20 cellular contexts compared by ENCODE assay signal in the genomic region with DNA sequence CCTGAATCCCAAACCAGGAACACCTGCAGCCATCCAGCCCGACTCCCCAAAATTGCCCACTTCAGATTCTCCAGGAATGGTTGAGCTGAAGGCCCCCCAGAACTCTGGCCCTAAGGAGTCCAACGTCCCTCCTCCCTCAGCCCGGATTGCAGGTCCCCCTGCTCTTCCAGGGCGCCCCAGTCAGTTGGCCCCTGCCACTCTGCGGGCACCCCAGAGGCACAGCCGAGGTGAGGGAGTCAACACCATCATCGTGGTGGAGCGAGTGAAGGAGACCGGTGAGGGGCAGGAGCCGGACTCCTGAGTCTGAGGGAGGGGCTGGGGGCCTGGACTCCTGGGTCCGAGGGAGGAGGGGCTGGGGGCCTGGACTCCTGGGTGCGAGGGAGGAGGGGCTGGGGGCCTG. TPM values are rescaled to one million over a fixed set of nuclear protein-coding genes. Genes with fewer than 3 reads are reported as not detected.
DNase-seq lines count a peak whose midpoint lies in the region; ATAC-seq and TF ChIP-seq lines count a peak whose summit lies in the region.
"Had no signal": no experiment of that assay in that cellular context is flagged by ENCODE, and none has a peak within 500 bp of the region (broad histone marks: within the 10 kb centered on the region; RNA-seq: fewer than 3 reads in every experiment).

No MANE protein-coding gene starts in this region.

- H4K91ac ChIP-seq in neuronal stem cell (ENCODE audit: low read depth, low read length, poor library complexity): no peak overlapping the region

- H3K4me3 ChIP-seq in PC-3 (ENCODE audit: low read length): no peak overlapping the region
- H3K4me3 ChIP-seq in neuronal stem cell (ENCODE audit: low read length in 2 of 2): no peak overlapping the region
- H3K4me3 ChIP-seq in endodermal cell (ENCODE audit: low read length): no peak overlapping the region

- peak overlapping the region; percentile 85 for H3K18ac ChIP-seq in neuronal stem cell (ENCODE audit: low read length)

- H3K79me2 ChIP-seq in PC-3 (ENCODE audit: low read length): no peaks in the 10 kb centered on the region

- H3F3A ChIP-seq in PC-3 (ENCODE audit: low read length, unreplicated experiment): no peaks in the 10 kb centered on the region

- H2BK120ac ChIP-seq in neuronal stem cell (ENCODE audit: low read depth, low read length): peak overlapping the region; percentile 28

- H3K9ac ChIP-seq in PC-3 (ENCODE audit: low read length) (no peak overlapping the region), neuronal stem cell (ENCODE audit: low read depth, low read length, poor library complexity) (no peak overlapping the region), endodermal cell (ENCODE audit: extremely low read depth, low read length, poor library complexity, severe bottlenecking) (no peak overlapping the region)

- no peak for TF ChIP-seq CTCF in PC-3 (conservative IDR thresholded peaks at IDR 0.05; ENCODE audit: low read depth, low read length)
- TF ChIP-seq CTCF in endodermal cell (conservative IDR thresholded peaks at IDR 0.05): no peak

- peak overlapping the region; percentile 86 for H2AK5ac ChIP-seq in neuronal stem cell (ENCODE audit: low read depth, low read length)

- H3K27me3 ChIP-seq in PC-3 (ENCODE audit: low read length) (peaks cover 65% of the 10 kb centered on the region), neuronal stem cell (ENCODE audit: control insufficient read depth in 3 of 3, insufficient read depth in 3 of 3, low read depth in 1 of 3, low read length in 3 of 3) (peaks cover 8 to 96% (median 71%) of the 10 kb centered on the region in 3 experiments), endodermal cell (ENCODE audit: control insufficient read depth, insufficient read depth, low read length, poor library complexity, severe bottlenecking) (peaks cover 100% of the 10 kb centered on the region)

- peak overlapping the region; percentile 24 for H3K27ac Mint-ChIP-seq in activated naive CD8-positive, alpha-beta T cell treated with anti-CD3 and anti-CD28 coated beads, Interleukin-2, amount 10 ng/mL, durations not matched to agents 7 days and 5 days
- no peak overlapping the region for H3K27ac Mint-ChIP-seq in activated naive CD8-positive, alpha-beta T cell treated with anti-CD3 and anti-CD28 coated beads for 36 hours
- H3K27ac Mint-ChIP-seq in endodermal cell: no peak overlapping the region
- H3K27ac Mint-ChIP-seq: CD4-positive, CD25-positive, alpha-beta regulatory T cell had no signal

- H3K9me3 Mint-ChIP-seq in activated naive CD8-positive, alpha-beta T cell treated with anti-CD3 and anti-CD28 coated beads, Interleukin-2, amount 10 ng/mL, durations not matched to agents 7 days and 5 days: no peaks in the 10 kb centered on the region
- H3K9me3 Mint-ChIP-seq in activated naive CD8-positive, alpha-beta T cell treated with anti-CD3 and anti-CD28 coated beads for 36 hours: no peaks in the 10 kb centered on the region
- H3K9me3 Mint-ChIP-seq in endodermal cell: peaks cover 10% of the 10 kb centered on the region

- H4K8ac ChIP-seq in neuronal stem cell (ENCODE audit: low read depth, low read length): peak overlapping the region; percentile 56

- peak overlapping the region; percentile 54 for H2BK15ac ChIP-seq in neuronal stem cell (ENCODE audit: low read length)

- H3K36me3 Mint-ChIP-seq in activated naive CD8-positive, alpha-beta T cell treated with anti-CD3 and anti-CD28 coated beads, Interleukin-2, amount 10 ng/mL, durations not matched to agents 7 days and 5 days: no peaks in the 10 kb centered on the region
- H3K36me3 Mint-ChIP-seq in activated naive CD8-positive, alpha-beta T cell treated with anti-CD3 and anti-CD28 coated beads for 36 hours: no peaks in the 10 kb centered on the region
- peaks cover 4% of the 10 kb centered on the region for H3K36me3 Mint-ChIP-seq in endodermal cell (ENCODE audit: low read depth)

- no peaks in the 10 kb centered on the region for H4K20me1 ChIP-seq in PC-3 (ENCODE audit: low read length)

- CTCF ChIA-PET in PC-3 (lab: Charles Lee): no interaction called here

- no peak for ATAC-seq in activated naive CD8-positive, alpha-beta T cell treated with anti-CD3 and anti-CD28 coated beads, Interleukin-2, amount 10 ng/mL, durations not matched to agents 7 days and 5 days (ENCODE audit: low read depth)
- ATAC-seq in PC-3: no peak
- no peak for ATAC-seq in GM21717 (IDR thresholded peaks at IDR 0.05; ENCODE audit: unreplicated experiment)

- BruUV-seq in PC-3 (replicated peaks; lab: Mats Ljungman, UMichigan): no TSS peak

- H3K4me1 ChIP-seq in PC-3 (ENCODE audit: insufficient read depth, low read length) (0 out of 2 replicates have a peak, but pooled peaks cover 8% of the 10 kb centered on the region), neuronal stem cell (ENCODE audit: control insufficient read depth in 2 of 2, insufficient read depth in 1 of 2, low read depth in 1 of 2, low read length in 2 of 2) (peaks cover 28 to 32% of the 10 kb centered on the region in 2 donors), endodermal cell (ENCODE audit: control insufficient read depth, insufficient read depth, low read length) (no peaks in the 10 kb centered on the region)
- H3K4me1 ChIP-seq: SJCRH30 had no signal

- H3K27me3 Mint-ChIP-seq in activated naive CD8-positive, alpha-beta T cell treated with anti-CD3 and anti-CD28 coated beads, Interleukin-2, amount 10 ng/mL, durations not matched to agents 7 days and 5 days: peaks cover 86% of the 10 kb centered on the region
- H3K27me3 Mint-ChIP-seq in activated naive CD8-positive, alpha-beta T cell treated with anti-CD3 and anti-CD28 coated beads for 36 hours: peaks cover 97% of the 10 kb centered on the region
- H3K27me3 Mint-ChIP-seq in endodermal cell (ENCODE audit: insufficient read depth): peaks cover 98% of the 10 kb centered on the region

- H3K9me2 ChIP-seq in PC-3 (replicated peaks; ENCODE audit: low read length): no peaks in the 10 kb centered on the region

- no peak overlapping the region for H3K4me3 Mint-ChIP-seq in activated naive CD8-positive, alpha-beta T cell treated with anti-CD3 and anti-CD28 coated beads, Interleukin-2, amount 10 ng/mL, durations not matched to agents 7 days and 5 days
- H3K4me3 Mint-ChIP-seq in activated naive CD8-positive, alpha-beta T cell treated with anti-CD3 and anti-CD28 coated beads for 36 hours: no peak overlapping the region
- no peak overlapping the region for H3K4me3 Mint-ChIP-seq in endodermal cell

- H3K14ac ChIP-seq in neuronal stem cell (ENCODE audit: low read length): no peak overlapping the region

- no peaks in the 10 kb centered on the region for H3K9me3 ChIP-seq in PC-3 (ENCODE audit: low read length)
- peaks cover 4% of the 10 kb centered on the region in 2 donors for H3K9me3 ChIP-seq in neuronal stem cell (replicated peaks in 1 of 2; ENCODE audit: control insufficient read depth in 2 of 2, insufficient read depth in 1 of 2, low read depth in 1 of 2, low read length in 2 of 2)
- H3K9me3 ChIP-seq in endodermal cell (ENCODE audit: control insufficient read depth, low read length): no peaks in the 10 kb centered on the region
- H3K9me3 ChIP-seq: SJCRH30 had no signal

- H3K36me3 ChIP-seq in PC-3 (ENCODE audit: low read depth, low read length): no peaks in the 10 kb centered on the region
- H3K36me3 ChIP-seq in neuronal stem cell (replicated peaks in 1 of 2; ENCODE audit: control insufficient read depth in 2 of 2, insufficient read depth in 2 of 2, low read length in 2 of 2): no peaks in the 10 kb centered on the region
- H3K36me3 ChIP-seq in endodermal cell (ENCODE audit: control insufficient read depth, insufficient read depth, low read length): no peaks in the 10 kb centered on the region
- H3K36me3 ChIP-seq: SJCRH30 had no signal

- DNase-seq in activated naive CD8-positive, alpha-beta T cell treated with anti-CD3 and anti-CD28 coated beads, Interleukin-2, amount 10 ng/mL, durations not matched to agents 7 days and 5 days: no peak
- DNase-seq in activated naive CD8-positive, alpha-beta T cell treated with anti-CD3 and anti-CD28 coated beads for 36 hours: no peak
- DNase-seq in PC-3: no peak
- peak; percentile 1 for DNase-seq in epidermal melanocyte (ENCODE audit: insufficient read length, low spot score)
- DNase-seq in neuronal stem cell (ENCODE audit: low spot score): no peak
- DNase-seq in endodermal cell: no peak
- DNase-seq in GF-D8 (lab: John Stamatoyannopoulos, UW): no peak
- DNase-seq: Calu3, DMS79, NCI-H1436, NCI-H2081, NCI-H226, NCI-H526 treated with DMSO at 0.1 percent for 48 hours, SJCRH30 had no signal

- H3K4me2 ChIP-seq in PC-3 (ENCODE audit: low read length): 0 out of 2 replicates have a peak overlapping the region, but pooled peaks have one; percentile 87
- no peak overlapping the region for H3K4me2 ChIP-seq in neuronal stem cell (ENCODE audit: insufficient read depth, low read length, poor library complexity, severe bottlenecking)

- peak overlapping the region; percentile 35 for H2BK5ac ChIP-seq in neuronal stem cell (ENCODE audit: low read length)

- H2BK12ac ChIP-seq in neuronal stem cell (ENCODE audit: low read length): peak overlapping the region; percentile 98

- no CpG with 5 or more reads among the region's 12 CpGs for WGBS in neuronal stem cell (ENCODE audit: extremely low coverage in 2 of 2, insufficient read length in 2 of 2, insufficient replicate concordance in 1 of 2), 2 donors
- 77 to 83% methylated on average over 3 to 12 of the region's 12 CpGs for WGBS in endodermal cell (ENCODE audit: insufficient coverage in 1 of 2, insufficient read length in 1 of 2), 2 experiments

- H2AFZ ChIP-seq in PC-3 (ENCODE audit: low read length) (no peak overlapping the region), neuronal stem cell (ENCODE audit: low read length) (no peak overlapping the region)

- no peak overlapping the region for H3K23ac ChIP-seq in neuronal stem cell (ENCODE audit: low read depth, low read length, poor library complexity)

- peaks cover 51% of the 10 kb centered on the region for H3K4me1 Mint-ChIP-seq in activated naive CD8-positive, alpha-beta T cell treated with anti-CD3 and anti-CD28 coated beads, Interleukin-2, amount 10 ng/mL, durations not matched to agents 7 days and 5 days
- peaks cover 36% of the 10 kb centered on the region for H3K4me1 Mint-ChIP-seq in activated naive CD8-positive, alpha-beta T cell treated with anti-CD3 and anti-CD28 coated beads for 36 hours
- H3K4me1 Mint-ChIP-seq in endodermal cell: peaks cover 23% of the 10 kb centered on the region

- H3K4ac ChIP-seq in neuronal stem cell (ENCODE audit: low read length): no peak overlapping the region

- POLR2A ChIA-PET in activated naive CD8-positive, alpha-beta T cell treated with anti-CD3 and anti-CD28 coated beads, Interleukin-2, amount 10 ng/mL, durations not matched to agents 7 days and 5 days (lab: Charles Lee): interaction anchor here (3.2 kb wide), 1 partner anchor 17 kb away, joined by 16 read pairs; no protein-coding TSS in a partner anchor
- POLR2A ChIA-PET in PC-3 (lab: Charles Lee; ENCODE audit: unreplicated experiment): no interaction called here

- intact Hi-C loops in PC-3 (cut with micrococcal nuclease): no loop called here

- H3K79me1 ChIP-seq in neuronal stem cell (ENCODE audit: low read depth, low read length): peaks cover 2% of the 10 kb centered on the region

- no peak overlapping the region for H3K27ac ChIP-seq in PC-3 (ENCODE audit: low read length)
- no peak overlapping the region for H3K27ac ChIP-seq in neuronal stem cell (replicated peaks; ENCODE audit: low read length)
- no peak overlapping the region for H3K27ac ChIP-seq in endodermal cell (ENCODE audit: low read depth, low read length)
- H3K27ac ChIP-seq: RWPE1, SJCRH30 had no signal

RNA-seq across cellular contexts. Expression of gene GFY, which starts 2.2 kb away (rescaled TPM):
- not detected for total RNA-seq in activated naive CD8-positive, alpha-beta T cell treated with anti-CD3 and anti-CD28 coated beads, Interleukin-2, amount 10 ng/mL, durations not matched to agents 7 days and 5 days
- total RNA-seq in activated naive CD8-positive, alpha-beta T cell treated with anti-CD3 and anti-CD28 coated beads for 36 hours: not detected
- total RNA-seq in PC-3 (2014; rRNA removed): not detected in 2 replicates
- polyA plus RNA-seq in neuronal stem cell (2013, experiment 1 of 2): 1.3 TPM
- 1.5 TPM for polyA plus RNA-seq in neuronal stem cell (2013, experiment 2 of 2)
- total RNA-seq in endodermal cell: under 1 TPM in 1 of 2 donors, not detected in 1; 0.18 TPM
- 0.53 TPM for polyA plus RNA-seq in endodermal cell (2013, experiment 1 of 2)
- polyA plus RNA-seq in endodermal cell (2013, experiment 2 of 2): 0.41 TPM
- total RNA-seq: A673; Calu3; CD4-positive, CD25-positive, alpha-beta regulatory T cell; H4; SJCRH30 had no signal
- polyA plus RNA-seq: CD4-positive, CD25-positive, alpha-beta regulatory T cell had no signal

RNA-seq across cellular contexts. Expression of gene PTH2, which starts 4.1 kb away (rescaled TPM):
- total RNA-seq in activated naive CD8-positive, alpha-beta T cell treated with anti-CD3 and anti-CD28 coated beads, Interleukin-2, amount 10 ng/mL, durations not matched to agents 7 days and 5 days: not detected
- total RNA-seq in activated naive CD8-positive, alpha-beta T cell treated with anti-CD3 and anti-CD28 coated beads for 36 hours: not detected
- total RNA-seq in PC-3 (2014; rRNA removed) (not detected in 2 replicates), endodermal cell (not detected)
- 1.4 TPM for polyA plus RNA-seq in neuronal stem cell (2013, experiment 1 of 2)
- 1.6 TPM for polyA plus RNA-seq in neuronal stem cell (2013, experiment 2 of 2)
- polyA plus RNA-seq in endodermal cell (2013, experiment 1 of 2): 0.64 TPM
- polyA plus RNA-seq in endodermal cell (2013, experiment 2 of 2): 0.79 TPM
- total RNA-seq: A673; Calu3; CD4-positive, CD25-positive, alpha-beta regulatory T cell; G401; H4; SJCRH30 had no signal
- polyA plus RNA-seq: CD4-positive, CD25-positive, alpha-beta regulatory T cell had no signal

RNA-seq across cellular contexts. Expression of gene SLC17A7, which starts 14.0 kb away (rescaled TPM):
- under 1 TPM; 0.14 to 0.25 TPM for total RNA-seq in activated naive CD8-positive, alpha-beta T cell treated with anti-CD3 and anti-CD28 coated beads, Interleukin-2, amount 10 ng/mL, durations not matched to agents 7 days and 5 days
- not detected for total RNA-seq in activated naive CD8-positive, alpha-beta T cell treated with anti-CD3 and anti-CD28 coated beads for 36 hours
- total RNA-seq in PC-3 (2014; rRNA removed) (0.11 TPM in 1 of 2 replicates, not detected in the other), endodermal cell (under 1 TPM; 0.22 to 0.33 TPM)
- polyA plus RNA-seq in neuronal stem cell (2013, experiment 1 of 2): 2.3 TPM
- polyA plus RNA-seq in neuronal stem cell (2013, experiment 2 of 2): 2.0 TPM
- polyA plus RNA-seq in endodermal cell (2013, experiment 1 of 2): 1.00 TPM
- 1.1 TPM for polyA plus RNA-seq in endodermal cell (2013, experiment 2 of 2)
- total RNA-seq: Calu3; CD4-positive, CD25-positive, alpha-beta regulatory T cell had no signal
- polyA plus RNA-seq: CD4-positive, CD25-positive, alpha-beta regulatory T cell had no signal

RNA-seq across cellular contexts. Expression of gene PIH1D1, which starts 24.3 kb away (rescaled TPM):
- 100 to 1,000 TPM; 143 to 148 TPM for total RNA-seq in activated naive CD8-positive, alpha-beta T cell treated with anti-CD3 and anti-CD28 coated beads, Interleukin-2, amount 10 ng/mL, durations not matched to agents 7 days and 5 days
- total RNA-seq in activated naive CD8-positive, alpha-beta T cell treated with anti-CD3 and anti-CD28 coated beads for 36 hours: 100 to 1,000 TPM; 140 to 141 TPM
- total RNA-seq in PC-3 (2014; rRNA removed): 171 and 200 TPM in 2 replicates
- polyA plus RNA-seq in neuronal stem cell (2013, experiment 1 of 2): 94.4 TPM
- polyA plus RNA-seq in neuronal stem cell (2013, experiment 2 of 2): 94.2 TPM
- 100 to 1,000 TPM; 128 to 133 TPM for total RNA-seq in endodermal cell
- 100 TPM for polyA plus RNA-seq in endodermal cell (2013, experiment 1 of 2)
- 90.8 TPM for polyA plus RNA-seq in endodermal cell (2013, experiment 2 of 2)

RNA-seq across cellular contexts. Expression of gene ALDH16A1, which starts 25.7 kb away (rescaled TPM):
- total RNA-seq in activated naive CD8-positive, alpha-beta T cell treated with anti-CD3 and anti-CD28 coated beads, Interleukin-2, amount 10 ng/mL, durations not matched to agents 7 days and 5 days: 10 to 100 TPM; 41.8 to 42.9 TPM
- total RNA-seq in activated naive CD8-positive, alpha-beta T cell treated with anti-CD3 and anti-CD28 coated beads for 36 hours: 10 to 100 TPM; 34.4 to 42.0 TPM
- total RNA-seq in PC-3 (2014; rRNA removed) (not detected in 2 replicates), endodermal cell (10 to 100 TPM; 52.8 to 57.1 TPM)
- 10.8 TPM for polyA plus RNA-seq in neuronal stem cell (2013, experiment 1 of 2)
- polyA plus RNA-seq in neuronal stem cell (2013, experiment 2 of 2): 11.4 TPM
- 27.4 TPM for polyA plus RNA-seq in endodermal cell (2013, experiment 1 of 2)
- polyA plus RNA-seq in endodermal cell (2013, experiment 2 of 2): 32.6 TPM
